3 cellular contexts compared by ENCODE assay signal in the genomic region with DNA sequence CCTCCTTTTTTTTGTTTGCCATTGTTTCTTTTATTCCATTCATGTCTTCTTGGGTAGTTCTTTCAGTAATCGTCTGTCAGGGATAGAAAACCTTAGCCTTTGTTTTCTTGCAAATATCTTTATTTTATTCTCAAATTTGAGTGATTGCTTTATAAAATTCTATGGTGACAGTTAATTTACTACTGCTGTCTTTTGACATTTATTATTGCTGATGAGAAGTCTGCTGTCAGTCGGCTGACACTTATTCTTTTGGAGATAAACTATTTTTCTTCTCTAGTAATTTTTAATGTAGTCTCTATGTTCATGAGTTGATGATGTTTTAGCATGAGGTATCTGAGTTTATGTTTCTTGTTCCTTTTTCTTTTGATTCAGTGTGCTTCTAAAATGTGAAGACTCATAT.
"Had no signal": no experiment of that assay in that cellular context is flagged by ENCODE, and none has a peak within 500 bp of the region (broad histone marks: within the 10 kb centered on the region; RNA-seq: fewer than 3 reads in every experiment).

No MANE protein-coding gene starts in this region.

- ATAC-seq: GM12878 had no signal

- DNase-seq: GDM1, GF-D8 had no signal

- H3K4me3 ChIP-seq: GM12878 had no signal
